Comparison of ENCODE assay signal across 27 cellular contexts in genomic region chr17:74484066-74484465, GRCh38. TPM values are rescaled to one million over a fixed set of nuclear protein-coding genes. Genes with fewer than 3 reads are reported as not detected.
"Had no signal": no experiment of that assay in that cellular context is flagged by ENCODE, and none has a peak within 500 bp of the region (broad histone marks: within the 10 kb centered on the region; RNA-seq: fewer than 3 reads in every experiment).

No MANE protein-coding gene starts in this region.

- H3K4me3 ChIP-seq: coronary artery, left ventricle myocardium inferior, right lobe of liver, stomach, suprapubic skin, tibial nerve had no signal

- H3K27ac Mint-ChIP-seq: activated CD8-positive, alpha-beta T cell treated with anti-CD3 and anti-CD28 coated beads, Interleukin-2, amount 10 ng/mL, durations not matched to agents 7 days and 5 days; activated naive CD8-positive, alpha-beta T cell treated with anti-CD3 and anti-CD28 coated beads, Interleukin-2, amount 10 ng/mL, durations not matched to agents 7 days and 5 days; activated T-helper 17 cell treated with anti-CD3 and anti-CD28 coated beads, Interleukin-2, amount 50 U/mL, for 72 hours; nephron progenitor cell; stimulated activated memory B cell treated with anti-CD40 and anti-IgM and Interleukin-4, amounts not matched to agents 10 μg/mL and 1 μg/mL and 100 μg/mL, for 72 hours; T-helper 2 cell treated with Interferon-gamma antibody and Interleukin-4, amounts not matched to agents 5 μg/mL and 100 μg/mL, for 36 hours had no signal

- DNase-seq: activated CD4-positive, alpha-beta T cell treated with anti-CD3 and anti-CD28 coated beads, Interleukin-2, amount 50 U/mL, for 1 hour; activated CD8-positive, alpha-beta T cell treated with anti-CD3 and anti-CD28 coated beads, Interleukin-2, amount 10 ng/mL, durations not matched to agents 7 days and 5 days; activated naive CD4-positive, alpha-beta T cell treated with Interleukin-2 at 50 U/mL for 16 hours; activated naive CD8-positive, alpha-beta T cell treated with anti-CD3 and anti-CD28 coated beads, Interleukin-2, amount 10 ng/mL, durations not matched to agents 7 days and 5 days; activated T-cell treated with anti-CD3 and anti-CD28 coated beads, Interleukin-2, amount 50 U/mL, for 1 hour; amniotic stem cell; cerebellar nuclear complex; foreskin fibroblast; left ventricle myocardium inferior; nephron progenitor cell; small intestine; stimulated activated CD4-positive, alpha-beta T cell treated with anti-CD3 and anti-CD28 coated beads, Interleukin-2, amount 100 ng/mL, for 24 hours; stomach; T-cell had no signal

- H3K27ac ChIP-seq: coronary artery, left ventricle myocardium inferior, right lobe of liver, stomach, suprapubic skin, tibial nerve, VCaP had no signal

- H3K4me3 Mint-ChIP-seq: activated CD8-positive, alpha-beta T cell treated with anti-CD3 and anti-CD28 coated beads, Interleukin-2, amount 10 ng/mL, durations not matched to agents 7 days and 5 days; activated naive CD8-positive, alpha-beta T cell treated with anti-CD3 and anti-CD28 coated beads, Interleukin-2, amount 10 ng/mL, durations not matched to agents 7 days and 5 days; activated T-helper 17 cell treated with anti-CD3 and anti-CD28 coated beads, Interleukin-2, amount 50 U/mL, for 72 hours; nephron progenitor cell; stimulated activated memory B cell treated with anti-CD40 and anti-IgM and Interleukin-4, amounts not matched to agents 10 μg/mL and 1 μg/mL and 100 μg/mL, for 72 hours; T-cell; T-helper 2 cell treated with Interferon-gamma antibody and Interleukin-4, amounts not matched to agents 5 μg/mL and 100 μg/mL, for 36 hours had no signal

- ATAC-seq: activated CD4-positive, CD25-positive, alpha-beta regulatory T cell treated with anti-CD3 and anti-CD28 coated beads, Interleukin-2, amount 50 U/mL, for 24 hours; activated CD8-positive, alpha-beta T cell treated with anti-CD3 and anti-CD28 coated beads, Interleukin-2, amount 10 ng/mL, durations not matched to agents 7 days and 5 days; activated T-helper 17 cell treated with anti-CD3 and anti-CD28 coated beads, Interleukin-2, amount 50 U/mL, for 72 hours; right lobe of liver; stimulated activated memory B cell treated with anti-CD40 and anti-IgM and Interleukin-4, amounts not matched to agents 10 μg/mL and 1 μg/mL and 100 μg/mL, for 72 hours; T-cell had no signal

- H3K4me1 ChIP-seq: left ventricle myocardium inferior, suprapubic skin, tibial nerve had no signal

- H3K36me3 ChIP-seq: left ventricle myocardium inferior, right lobe of liver, suprapubic skin, tibial nerve had no signal

- H3K4me1 Mint-ChIP-seq: nephron progenitor cell had no signal

- H3K27me3 ChIP-seq: right lobe of liver had no signal

- H3K9me3 ChIP-seq: left ventricle myocardium inferior, right lobe of liver, stomach, suprapubic skin, tibial nerve had no signal

- H3K9me3 Mint-ChIP-seq: activated T-helper 17 cell treated with anti-CD3 and anti-CD28 coated beads, Interleukin-2, amount 50 U/mL, for 72 hours had no signal

- H3K27me3 Mint-ChIP-seq: activated T-helper 17 cell treated with anti-CD3 and anti-CD28 coated beads, Interleukin-2, amount 50 U/mL, for 72 hours; stimulated activated memory B cell treated with anti-CD40 and anti-IgM and Interleukin-4, amounts not matched to agents 10 μg/mL and 1 μg/mL and 100 μg/mL, for 72 hours; T-cell had no signal

RNA-seq across cellular contexts. Expression of gene CD300A, which starts 17.6 kb away (rescaled TPM):
- total RNA-seq: bronchial epithelial cell, epithelial cell of proximal tubule, fibroblast of lung, glomerular endothelial cell had no signal

RNA-seq across cellular contexts. Expression of gene CD300LB, which starts 47.2 kb away (rescaled TPM):
- total RNA-seq: activated CD8-positive, alpha-beta T cell treated with anti-CD3 and anti-CD28 coated beads, Interleukin-2, amount 10 ng/mL, durations not matched to agents 7 days and 5 days; activated naive CD8-positive, alpha-beta T cell treated with anti-CD3 and anti-CD28 coated beads, Interleukin-2, amount 10 ng/mL, durations not matched to agents 7 days and 5 days; activated T-helper 17 cell treated with anti-CD3 and anti-CD28 coated beads, Interleukin-2, amount 50 U/mL, for 72 hours; bronchial epithelial cell; epithelial cell of proximal tubule; fibroblast of lung; glomerular endothelial cell; left ventricle myocardium inferior; stomach; suprapubic skin; T-cell had no signal

RNA-seq across cellular contexts. Expression of gene GPRC5C, which starts 52.2 kb away (rescaled TPM):
- total RNA-seq: activated naive CD8-positive, alpha-beta T cell treated with anti-CD3 and anti-CD28 coated beads, Interleukin-2, amount 10 ng/mL, durations not matched to agents 7 days and 5 days had no signal
